8 cellular contexts compared by ENCODE assay signal in genomic region chr1:155307247-155307740, GRCh38. TPM values are rescaled to one million over a fixed set of nuclear protein-coding genes. Genes with fewer than 3 reads are reported as not detected.
DNase-seq lines count a peak whose midpoint lies in the region; ATAC-seq, FAIRE-seq and TF ChIP-seq lines count a peak whose summit lies in the region.

No MANE protein-coding gene starts in this region.

- no peak overlapping the region for H3K4me2 ChIP-seq in neuronal stem cell (ENCODE audit: insufficient read depth, low read length, poor library complexity, severe bottlenecking)

- no peaks in the 10 kb centered on the region for H3K27me3 Mint-ChIP-seq in MCF 10A (ENCODE audit: insufficient read depth, unreplicated experiment)

- TF ChIP-seq CTCF in MCF 10A (IDR thresholded peaks at IDR 0.05; ENCODE audit: unreplicated experiment) (peak; percentile 21), breast epithelium (IDR thresholded peaks at IDR 0.05) (no peak), bronchial epithelial cell (IDR thresholded peaks at IDR 0.05; ENCODE audit: insufficient read depth, low read length, severe bottlenecking) (no peak), gastrocnemius medialis (IDR thresholded peaks at IDR 0.05 in 4 of 5, conservative IDR thresholded peaks at IDR 0.05 in 1 of 5) (peak in 2 of 5 experiments; percentile 19 to 25)

- in situ Hi-C loops in gastrocnemius medialis (cut with MboI; ENCODE audit: low sequenced_read_pairs in 4 of 4): no loop called here

- H2BK5ac ChIP-seq in neuronal stem cell (ENCODE audit: low read length): no peak overlapping the region

- intact Hi-C loops in MCF 10A (cut with micrococcal nuclease): no loop called here
- intact Hi-C loops in breast epithelium (cut with DNase I; ENCODE audit: low total_unique reads): no loop called here
- intact Hi-C loops in gastrocnemius medialis (cut with DNase I; ENCODE audit: low total_unique reads): loop anchor here (5.0 kb wide), 1 partner anchor 100 kb away; the partner anchor contains the start of genes MTX1 and THBS3

- ATAC-seq in GM18498 (IDR thresholded peaks at IDR 0.05; ENCODE audit: unreplicated experiment) (no peak), gastrocnemius medialis (no peak)

- peak overlapping the region; percentile 34 for H2AK5ac ChIP-seq in neuronal stem cell (ENCODE audit: low read depth, low read length)

- H3K4me3 Mint-ChIP-seq in MCF 10A (ENCODE audit: unreplicated experiment): peak overlapping the region; percentile 100

- no peak overlapping the region for H3K14ac ChIP-seq in neuronal stem cell (ENCODE audit: low read length)

- H3K9me3 Mint-ChIP-seq in MCF 10A (ENCODE audit: unreplicated experiment): no peaks in the 10 kb centered on the region

- H3K4me1 Mint-ChIP-seq in MCF 10A (ENCODE audit: insufficient read depth, unreplicated experiment): peaks cover 6% of the 10 kb centered on the region

- H3K4ac ChIP-seq in neuronal stem cell (ENCODE audit: low read length): no peak overlapping the region

- no peaks in the 10 kb centered on the region for H3K9me3 ChIP-seq in breast epithelium
- no peaks in the 10 kb centered on the region for H3K9me3 ChIP-seq in neuronal stem cell (replicated peaks in 1 of 2; ENCODE audit: control insufficient read depth in 2 of 2, insufficient read depth in 1 of 2, low read depth in 1 of 2, low read length in 2 of 2)
- H3K9me3 ChIP-seq in gastrocnemius medialis: no peaks in the 10 kb centered on the region

- no peak for FAIRE-seq in bronchial epithelial cell (lab: Jason Lieb, UNC)

- H3K4me1 ChIP-seq in breast epithelium: peaks cover 0 to 9% of the 10 kb centered on the region in 2 donors
- peaks cover 17 to 21% of the 10 kb centered on the region in 2 donors for H3K4me1 ChIP-seq in neuronal stem cell (ENCODE audit: control insufficient read depth in 2 of 2, insufficient read depth in 1 of 2, low read depth in 1 of 2, low read length in 2 of 2)
- H3K4me1 ChIP-seq in gastrocnemius medialis: peaks cover 14% of the 10 kb centered on the region in 2 donors

- H2BK12ac ChIP-seq in neuronal stem cell (ENCODE audit: low read length): no peak overlapping the region

- H3K27ac ChIP-seq in breast epithelium (no peak overlapping the region), neuronal stem cell (replicated peaks; ENCODE audit: low read length) (peak overlapping the region; percentile 87), gastrocnemius medialis (no peak overlapping the region)

- no TSS peak for BruUV-seq in MCF 10A (replicated peaks; lab: Mats Ljungman, UMichigan)

- no peak overlapping the region for H3K18ac ChIP-seq in neuronal stem cell (ENCODE audit: low read length)

- WGBS in neuronal stem cell (ENCODE audit: extremely low coverage in 2 of 2, insufficient read length in 2 of 2, insufficient replicate concordance in 1 of 2), 2 donors: no CpG with 5 or more reads among the region's 6 CpGs

- H3K23ac ChIP-seq in neuronal stem cell (ENCODE audit: low read depth, low read length, poor library complexity): no peak overlapping the region

- no peak overlapping the region for H4K8ac ChIP-seq in neuronal stem cell (ENCODE audit: low read depth, low read length)

- H3K36me3 ChIP-seq in breast epithelium (no peaks in the 10 kb centered on the region), bronchial epithelial cell (ENCODE audit: control insufficient read depth, insufficient read depth, low read length) (peaks cover 5% of the 10 kb centered on the region), neuronal stem cell (replicated peaks in 1 of 2; ENCODE audit: control insufficient read depth in 2 of 2, insufficient read depth in 2 of 2, low read length in 2 of 2) (peaks cover 11 to 28% of the 10 kb centered on the region in 2 donors), gastrocnemius medialis (peaks cover 0 to 11% of the 10 kb centered on the region in 2 donors)

- H2BK120ac ChIP-seq in neuronal stem cell (ENCODE audit: low read depth, low read length): no peak overlapping the region

- no peak overlapping the region for H3K27ac Mint-ChIP-seq in MCF 10A (ENCODE audit: low read depth, unreplicated experiment)

- no peak overlapping the region for H3K9ac ChIP-seq in neuronal stem cell (ENCODE audit: low read depth, low read length, poor library complexity)

- no peak overlapping the region for H3K4me3 ChIP-seq in breast epithelium
- no peak overlapping the region for H3K4me3 ChIP-seq in bronchial epithelial cell (ENCODE audit: low read depth, low read length)
- no peak overlapping the region for H3K4me3 ChIP-seq in neuronal stem cell (ENCODE audit: low read length in 2 of 2)
- H3K4me3 ChIP-seq in gastrocnemius medialis: no peak overlapping the region

- CTCF ChIA-PET in MCF 10A (lab: Yijun Ruan, JAX): interaction anchor here (0.6 to 3.5 kb wide), 10 partner anchors 10 to 338 kb away, joined by 3 to 26 read pairs (median 6); no protein-coding TSS in a partner anchor

- no peak for TF ChIP-seq POLR2A in breast epithelium (IDR thresholded peaks at IDR 0.05)
- TF ChIP-seq POLR2A in gastrocnemius medialis (IDR thresholded peaks at IDR 0.05): no peak

- peak; percentile 58 for DNase-seq in MCF 10A (ENCODE audit: unreplicated experiment)
- DNase-seq in breast epithelium (ENCODE audit: low spot score in 2 of 2): no peak
- DNase-seq in NCI-H82 (lab: John Stamatoyannopoulos, UW): peak; percentile 75
- peak; percentile 32 for DNase-seq in bronchial epithelial cell (ENCODE audit: low read depth)
- no peak for DNase-seq in neuronal stem cell (ENCODE audit: low spot score)
- DNase-seq in NCI-H187 treated with DMSO at 0.1 percent for 48 hours (lab: John Stamatoyannopoulos, UW): no peak
- DNase-seq in gastrocnemius medialis: no peak

- no peak overlapping the region for H4K91ac ChIP-seq in neuronal stem cell (ENCODE audit: low read depth, low read length, poor library complexity)

- H3K36me3 Mint-ChIP-seq in MCF 10A (ENCODE audit: insufficient read depth, unreplicated experiment): peaks cover 34% of the 10 kb centered on the region

- H2AFZ ChIP-seq in neuronal stem cell (ENCODE audit: low read length): no peak overlapping the region

- peaks cover 9% of the 10 kb centered on the region for H3K79me1 ChIP-seq in neuronal stem cell (ENCODE audit: low read depth, low read length)

- no peak overlapping the region for H2BK15ac ChIP-seq in neuronal stem cell (ENCODE audit: low read length)

- no peaks in the 10 kb centered on the region for H3K27me3 ChIP-seq in breast epithelium
- no peaks in the 10 kb centered on the region for H3K27me3 ChIP-seq in bronchial epithelial cell (ENCODE audit: control insufficient read depth, insufficient read depth, low read length)
- H3K27me3 ChIP-seq in neuronal stem cell (ENCODE audit: control insufficient read depth in 3 of 3, insufficient read depth in 3 of 3, low read depth in 1 of 3, low read length in 3 of 3): no peaks in the 10 kb centered on the region
- no peaks in the 10 kb centered on the region for H3K27me3 ChIP-seq in gastrocnemius medialis

- POLR2A ChIA-PET in MCF 10A (lab: Yijun Ruan, JAX): interaction anchor here (1.3 to 7.9 kb wide), 10 partner anchors 14 to 256 kb away, joined by 3 to 103 read pairs (median 9); partner anchors contain the start of genes ASH1L, CLK2, HCN3 and RUSC1

RNA-seq across cellular contexts. Expression of gene FDPS, which starts 1.4 kb away (rescaled TPM):
- total RNA-seq in MCF 10A (2022) (176 and 264 TPM in 2 replicates), breast epithelium (100 to 1,000 TPM in 1 of 3 donors, 10 to 100 TPM in 2; 84.2 to 102 (median 93.1) TPM), bronchial epithelial cell (103 and 167 TPM in 2 replicates), gastrocnemius medialis (10 to 100 TPM; 47.6 to 65.4 (median 49.1) TPM)
- 384 TPM for polyA plus RNA-seq in neuronal stem cell (2013, experiment 1 of 2)
- 359 TPM for polyA plus RNA-seq in neuronal stem cell (2013, experiment 2 of 2)

RNA-seq across cellular contexts. Expression of gene PKLR, which starts 6.1 kb away (rescaled TPM):
- total RNA-seq in MCF 10A (2022): not detected in 2 replicates
- total RNA-seq in breast epithelium: under 1 TPM in 1 of 3 donors, not detected in 2; 0.33 TPM
- total RNA-seq in bronchial epithelial cell: not detected in 2 replicates
- polyA plus RNA-seq in neuronal stem cell (2013, experiment 1 of 2): 0.06 TPM
- polyA plus RNA-seq in neuronal stem cell (2013, experiment 2 of 2): 0.06 TPM
- not detected for total RNA-seq in gastrocnemius medialis

RNA-seq across cellular contexts. Expression of gene RUSC1, which starts 13.4 kb away (rescaled TPM):
- total RNA-seq in MCF 10A (2022) (18.6 and 19.5 TPM in 2 replicates), breast epithelium (10 to 100 TPM; 14.1 to 22.4 (median 14.4) TPM), bronchial epithelial cell (13.2 and 20.6 TPM in 2 replicates), gastrocnemius medialis (10 to 100 TPM in 2 of 4 donors, 1 to 10 TPM in 2; 7.4 to 11.5 (median 9.4) TPM)
- polyA plus RNA-seq in neuronal stem cell (2013, experiment 1 of 2): 30.3 TPM
- 29.9 TPM for polyA plus RNA-seq in neuronal stem cell (2013, experiment 2 of 2)

RNA-seq across cellular contexts. Expression of gene HCN3, which starts 30.0 kb away (rescaled TPM):
- total RNA-seq in MCF 10A (2022) (2.5 and 4.3 TPM in 2 replicates), breast epithelium (1 to 10 TPM; 1.3 to 2.3 (median 2.3) TPM), bronchial epithelial cell (0.90 and 1.1 TPM in 2 replicates), gastrocnemius medialis (1 to 10 TPM in 2 of 4 donors, under 1 TPM in 2; 0.18 to 1.5 (median 1.1) TPM)
- polyA plus RNA-seq in neuronal stem cell (2013, experiment 1 of 2): 2.9 TPM
- polyA plus RNA-seq in neuronal stem cell (2013, experiment 2 of 2): 2.9 TPM

RNA-seq across cellular contexts. Expression of gene CLK2, which starts 34.0 kb away (rescaled TPM):
- total RNA-seq in MCF 10A (2022) (78.6 and 82.3 TPM in 2 replicates), breast epithelium (10 to 100 TPM; 29.1 to 53.4 (median 48.7) TPM), bronchial epithelial cell (19.7 and 23.4 TPM in 2 replicates), gastrocnemius medialis (10 to 100 TPM in 2 of 4 donors, 1 to 10 TPM in 2; 7.1 to 13.1 (median 9.8) TPM)
- polyA plus RNA-seq in neuronal stem cell (2013, experiment 1 of 2): 55.4 TPM
- polyA plus RNA-seq in neuronal stem cell (2013, experiment 2 of 2): 54.0 TPM

Comparison
In these comparisons a context has a peak if more than half of its experiments do, and no peak if none do; other contexts are left out.
1. DNase-seq: peak in MCF 10A (single experiment), NCI-H82 (single experiment) and bronchial epithelial cell (single experiment); none in breast epithelium (0 of 2), neuronal stem cell (single experiment), NCI-H187 treated with DMSO at 0.1 percent for 48 hours (single experiment) and gastrocnemius medialis (0 of 2).